In the genomic region with DNA sequence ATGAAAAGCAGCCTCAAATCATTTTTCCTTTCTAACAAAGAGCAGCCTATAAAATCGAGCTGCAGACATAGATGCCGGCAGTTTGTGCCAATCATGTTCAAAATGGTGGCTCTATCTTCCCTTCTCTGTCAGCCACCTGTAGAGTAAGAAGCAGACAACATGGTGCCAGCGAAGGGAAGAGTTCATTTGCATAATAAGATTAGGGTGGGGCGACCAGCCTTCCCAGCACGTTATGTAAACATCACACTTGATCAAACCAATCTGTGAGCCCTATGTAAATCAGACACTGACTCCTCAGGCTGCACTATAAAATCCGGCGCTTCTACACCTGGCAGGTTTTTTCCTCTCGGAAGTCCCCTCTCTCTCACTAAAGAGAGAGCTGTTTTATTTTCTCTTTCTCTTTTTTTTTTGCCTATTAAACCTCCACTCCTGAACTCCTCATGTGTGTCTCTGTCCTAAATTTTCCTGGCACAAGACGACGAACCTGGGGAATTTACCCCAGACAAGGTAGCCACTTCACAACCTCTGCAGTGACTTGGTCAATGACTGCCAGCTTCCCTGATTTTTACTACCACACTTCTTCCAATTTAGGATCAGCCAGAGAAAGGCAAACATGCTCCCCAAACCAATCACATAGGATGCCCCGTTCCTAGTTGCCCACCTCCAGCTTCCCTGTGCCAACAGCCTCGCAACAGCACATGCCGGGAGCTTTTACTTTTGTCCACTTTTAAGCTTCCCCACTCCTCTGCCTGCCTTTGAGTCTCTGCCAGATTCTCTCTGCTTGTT, we compare ENCODE assay signal across 16 cellular contexts. TPM values are rescaled to one million over a fixed set of nuclear protein-coding genes. Genes with fewer than 3 reads are reported as not detected.
DNase-seq lines count a peak whose midpoint lies in the region; ATAC-seq and TF ChIP-seq lines count a peak whose summit lies in the region.
"Had no signal": no experiment of that assay in that cellular context is flagged by ENCODE, and none has a peak within 500 bp of the region (broad histone marks: within the 10 kb centered on the region; RNA-seq: fewer than 3 reads in every experiment).

No MANE protein-coding gene starts in this region.

- H3K27me3 Mint-ChIP-seq in endodermal cell (ENCODE audit: insufficient read depth) = no peaks in the 10 kb centered on the region
- H3K27me3 Mint-ChIP-seq in stimulated activated naive B cell treated with anti-CD40 and anti-IgM and Interleukin-4, amounts not matched to agents 10 μg/mL and 1 μg/mL and 100 μg/mL, for 72 hours = no peaks in the 10 kb centered on the region
- H3K27me3 Mint-ChIP-seq: CD8-positive, alpha-beta memory T cell; T-helper 17 cell had no signal

- no peak overlapping the region for H3K4me3 Mint-ChIP-seq in endodermal cell
- no peak overlapping the region for H3K4me3 Mint-ChIP-seq in stimulated activated naive B cell treated with anti-CD40 and anti-IgM and Interleukin-4, amounts not matched to agents 10 μg/mL and 1 μg/mL and 100 μg/mL, for 72 hours
- H3K4me3 Mint-ChIP-seq: CD8-positive, alpha-beta memory T cell; T-helper 17 cell had no signal

- no peak overlapping the region for H3K27ac Mint-ChIP-seq in endodermal cell
- H3K27ac Mint-ChIP-seq in stimulated activated naive B cell treated with anti-CD40 and anti-IgM and Interleukin-4, amounts not matched to agents 10 μg/mL and 1 μg/mL and 100 μg/mL, for 72 hours = no peak overlapping the region
- H3K27ac Mint-ChIP-seq: T-helper 17 cell had no signal

- H3K4me1 ChIP-seq in endodermal cell (ENCODE audit: control insufficient read depth, insufficient read depth, low read length) = no peaks in the 10 kb centered on the region
- H3K4me1 ChIP-seq: esophagus squamous epithelium, sigmoid colon had no signal

- H3K27ac ChIP-seq in endodermal cell (ENCODE audit: low read depth, low read length) = no peak overlapping the region
- H3K27ac ChIP-seq: esophagus squamous epithelium, ovary, sigmoid colon had no signal

- H3K36me3 Mint-ChIP-seq in endodermal cell (ENCODE audit: low read depth) = peaks cover 58% of the 10 kb centered on the region
- peaks cover 18 to 24% of the 10 kb centered on the region in 2 donors for H3K36me3 Mint-ChIP-seq in stimulated activated naive B cell treated with anti-CD40 and anti-IgM and Interleukin-4, amounts not matched to agents 10 μg/mL and 1 μg/mL and 100 μg/mL, for 72 hours

- no peak for ATAC-seq in GM19452 (IDR thresholded peaks at IDR 0.05; ENCODE audit: unreplicated experiment)
- ATAC-seq in stimulated activated naive B cell treated with anti-CD40 and anti-IgM and Interleukin-4, amounts not matched to agents 10 μg/mL and 1 μg/mL and 100 μg/mL, for 72 hours (replicated peaks) = no peak
- ATAC-seq: T-helper 17 cell had no signal

- peaks cover 60% of the 10 kb centered on the region for H3K36me3 ChIP-seq in endodermal cell (ENCODE audit: control insufficient read depth, insufficient read depth, low read length)
- H3K36me3 ChIP-seq: ovary had no signal

- 71 to 88% methylated on average over 12 to 13 of the region's 13 CpGs for WGBS in endodermal cell (ENCODE audit: insufficient coverage in 1 of 2, insufficient read length in 1 of 2), 2 experiments

- no peaks in the 10 kb centered on the region for H3K9me3 Mint-ChIP-seq in endodermal cell
- no peaks in the 10 kb centered on the region for H3K9me3 Mint-ChIP-seq in stimulated activated naive B cell treated with anti-CD40 and anti-IgM and Interleukin-4, amounts not matched to agents 10 μg/mL and 1 μg/mL and 100 μg/mL, for 72 hours
- H3K9me3 Mint-ChIP-seq: CD8-positive, alpha-beta memory T cell had no signal

- peaks cover 7% of the 10 kb centered on the region for H3K4me1 Mint-ChIP-seq in endodermal cell
- H3K4me1 Mint-ChIP-seq in stimulated activated naive B cell treated with anti-CD40 and anti-IgM and Interleukin-4, amounts not matched to agents 10 μg/mL and 1 μg/mL and 100 μg/mL, for 72 hours = peaks cover 0 to 2% of the 10 kb centered on the region in 2 donors
- H3K4me1 Mint-ChIP-seq: CD8-positive, alpha-beta memory T cell had no signal

- no peak overlapping the region for H3K9ac ChIP-seq in endodermal cell (ENCODE audit: extremely low read depth, low read length, poor library complexity, severe bottlenecking)

- no peaks in the 10 kb centered on the region for H3K9me3 ChIP-seq in endodermal cell (ENCODE audit: control insufficient read depth, low read length)
- H3K9me3 ChIP-seq: esophagus squamous epithelium, ovary, sigmoid colon had no signal

- DNase-seq in COR-L47 (lab: John Stamatoyannopoulos, UW) (peak; percentile 90), NCI-H1092 treated with DMSO at 0.1 percent for 48 hours (lab: John Stamatoyannopoulos, UW) (peak; percentile 77), NCI-H524 (lab: John Stamatoyannopoulos, UW) (peak; percentile 75 to 86), endodermal cell (peak; percentile 71), GM10266 (ENCODE audit: extremely low spot score) (no peak), DMS114 treated with DMSO at 0.1 percent for 48 hours (lab: John Stamatoyannopoulos, UW; ENCODE audit: unreplicated experiment) (no peak)
- DNase-seq in stimulated activated naive B cell treated with anti-CD40 and anti-IgM and Interleukin-4, amounts not matched to agents 10 μg/mL and 1 μg/mL and 100 μg/mL, for 72 hours = no peak
- DNase-seq: activated CD4-positive, CD25-positive, alpha-beta regulatory T cell; CD8-positive, alpha-beta memory T cell; esophagus squamous epithelium; Kasumi-1; ovary; SIG-M5; sigmoid colon; T-helper 17 cell had no signal

- H3K4me3 ChIP-seq in endodermal cell (ENCODE audit: low read length) = no peak overlapping the region
- H3K4me3 ChIP-seq: esophagus squamous epithelium, ovary, sigmoid colon had no signal

- TF ChIP-seq CTCF in endodermal cell (conservative IDR thresholded peaks at IDR 0.05) (no peak), GM10266 (IDR thresholded peaks at IDR 0.05; ENCODE audit: control insufficient read depth, insufficient read depth, low read depth, missing control alignments) (no peak)

- H3K27me3 ChIP-seq in endodermal cell (ENCODE audit: control insufficient read depth, insufficient read depth, low read length, poor library complexity, severe bottlenecking) = no peaks in the 10 kb centered on the region
- H3K27me3 ChIP-seq: esophagus squamous epithelium, ovary, sigmoid colon had no signal

RNA-seq across cellular contexts. Expression of a gene that starts 12.9 kb away (rescaled TPM):
- 10 to 100 TPM; 14.0 to 15.8 TPM for total RNA-seq in endodermal cell
- 11.1 TPM for polyA plus RNA-seq in endodermal cell (2013, experiment 1 of 2)
- 10.3 TPM for polyA plus RNA-seq in endodermal cell (2013, experiment 2 of 2)

RNA-seq across cellular contexts. Expression of a gene that starts 13.2 kb away (rescaled TPM):
- total RNA-seq in endodermal cell = 1 to 10 TPM; 7.7 to 9.3 TPM
- polyA plus RNA-seq in endodermal cell (2013, experiment 1 of 2) = 15.7 TPM
- 15.0 TPM for polyA plus RNA-seq in endodermal cell (2013, experiment 2 of 2)

RNA-seq across cellular contexts. Expression of a gene that starts 19.5 kb away (rescaled TPM):
- under 1 TPM; 0.29 to 0.88 TPM for total RNA-seq in endodermal cell
- 0.43 TPM for polyA plus RNA-seq in endodermal cell (2013, experiment 1 of 2)
- 0.25 TPM for polyA plus RNA-seq in endodermal cell (2013, experiment 2 of 2)

Comparison
In these comparisons a context has a peak if more than half of its experiments do, and no peak if none do; other contexts are left out.
1. DNase-seq: peak in COR-L47 (single experiment), NCI-H1092 treated with DMSO at 0.1 percent for 48 hours (single experiment), NCI-H524 (2 of 2) and endodermal cell (single experiment); none in stimulated activated naive B cell treated with anti-CD40 and anti-IgM and Interleukin-4, amounts not matched to agents 10 μg/mL and 1 μg/mL and 100 μg/mL, for 72 hours (single experiment), GM10266 (single experiment) and DMS114 treated with DMSO at 0.1 percent for 48 hours (single experiment).